In the genomic region with DNA sequence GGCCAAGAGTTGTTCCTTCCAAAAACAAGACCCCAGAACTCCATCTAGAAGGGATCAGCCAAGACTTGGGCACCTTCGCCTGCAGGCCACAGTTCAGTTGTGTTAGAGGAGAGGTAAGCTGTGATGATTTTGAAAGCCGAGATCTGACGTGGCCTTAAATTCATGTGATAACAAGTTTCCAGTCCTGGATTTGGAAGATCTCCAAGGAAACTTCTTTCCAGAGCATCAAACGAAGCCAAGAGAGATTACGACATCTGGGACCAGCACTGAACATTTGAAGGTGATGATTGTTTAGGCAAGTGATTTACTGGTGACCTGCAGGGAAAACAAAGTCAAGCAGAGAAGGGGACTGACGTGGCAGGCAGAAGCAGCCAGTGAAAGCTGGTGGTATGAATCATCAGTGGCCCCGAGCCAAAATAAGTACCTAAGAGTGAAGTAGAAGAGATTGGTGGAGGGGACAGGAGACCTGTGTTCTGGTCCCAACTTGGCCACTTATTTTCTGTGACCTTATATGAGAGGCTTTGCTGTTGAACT, we compare ENCODE assay signal across 8 cellular contexts.
DNase-seq lines count a peak whose midpoint lies in the region; FAIRE-seq and TF ChIP-seq lines count a peak whose summit lies in the region.

No MANE protein-coding gene starts in this region.

- no peaks in the 10 kb centered on the region for H3K36me3 Mint-ChIP-seq in activated T-cell treated with anti-CD3 and anti-CD28 coated beads, Interleukin-2, amount 50 U/mL, for 24 hours (ENCODE audit: low read depth)

- peaks cover 9% of the 10 kb centered on the region for H3K27me3 Mint-ChIP-seq in activated T-cell treated with anti-CD3 and anti-CD28 coated beads, Interleukin-2, amount 50 U/mL, for 24 hours

- no peaks in the 10 kb centered on the region for H4K20me1 ChIP-seq in keratinocyte (ENCODE audit: control insufficient read depth, extremely low read depth, insufficient read depth, low read length)

- H3K9me1 ChIP-seq in keratinocyte (ENCODE audit: control insufficient read depth, extremely low read depth, insufficient read depth, low read length): no peaks in the 10 kb centered on the region

- H3K79me2 ChIP-seq in keratinocyte (ENCODE audit: control insufficient read depth, insufficient read depth, low read length): no peaks in the 10 kb centered on the region

- no peak overlapping the region for H3K4me3 Mint-ChIP-seq in activated T-cell treated with anti-CD3 and anti-CD28 coated beads, Interleukin-2, amount 50 U/mL, for 24 hours

- H3K4me1 ChIP-seq in keratinocyte (ENCODE audit: control insufficient read depth, extremely low read depth, insufficient read depth, low read length): peaks cover 8% of the 10 kb centered on the region

- POLR2A ChIA-PET in HEK293T (lab: Yijun Ruan, JAX): interaction anchor here (0.6 kb wide), 1 partner anchor 955 kb away, joined by 3 read pairs; no protein-coding TSS in a partner anchor

- dilution Hi-C loops in keratinocyte (cut with MboI; ENCODE audit: extremely low pct_ligation_motif_present, low sequenced_read_pairs): no loop called here

- peaks cover 4% of the 10 kb centered on the region for H3K4me1 Mint-ChIP-seq in activated T-cell treated with anti-CD3 and anti-CD28 coated beads, Interleukin-2, amount 50 U/mL, for 24 hours (ENCODE audit: low read depth)

- no peaks in the 10 kb centered on the region for H3K9me3 ChIP-seq in keratinocyte (ENCODE audit: control insufficient read depth, low read depth, low read length)

- H3K36me3 ChIP-seq in keratinocyte (ENCODE audit: control insufficient read depth in 2 of 2, extremely low read depth in 1 of 2, insufficient read depth in 2 of 2, low read length in 2 of 2): no peaks in the 10 kb centered on the region

- peak; percentile 91 for FAIRE-seq in keratinocyte (lab: Jason Lieb, UNC)

- DNase-seq in GM04503 (ENCODE audit: low read depth) (peak; percentile 85), HEK293T (ENCODE audit: extremely low spot score) (peak; percentile 41), SHP77 treated with DMSO at 0.1 percent for 48 hours (lab: John Stamatoyannopoulos, UW) (peak; percentile 81), keratinocyte (ENCODE audit: low read depth, low spot score) (peak; percentile 91), NCI-H1930 (lab: John Stamatoyannopoulos, UW) (no peak), NCI-H510A treated with DMSO at 0.1 percent for 48 hours (lab: John Stamatoyannopoulos, UW) (no peak)
- DNase-seq in stimulated activated CD4-positive, alpha-beta T cell treated with anti-CD3 and anti-CD28 coated beads, Interleukin-4, amount 100 ng/mL, for 24 hours: no peak
- DNase-seq in activated T-cell treated with anti-CD3 and anti-CD28 coated beads, Interleukin-2, amount 50 U/mL, for 24 hours: no peak

- no peak overlapping the region for H2AFZ ChIP-seq in keratinocyte (ENCODE audit: control insufficient read depth, low read length)

- no peak overlapping the region for H3K4me3 ChIP-seq in keratinocyte (ENCODE audit: control insufficient read depth in 2 of 3, extremely low read depth in 1 of 3, insufficient read depth in 2 of 3, low read depth in 1 of 3, low read length in 3 of 3)

- H3K9me3 Mint-ChIP-seq in activated T-cell treated with anti-CD3 and anti-CD28 coated beads, Interleukin-2, amount 50 U/mL, for 24 hours: no peaks in the 10 kb centered on the region

- no peak for TF ChIP-seq CTCF in keratinocyte (optimal IDR thresholded peaks at IDR 0.05 in 1 of 3, IDR thresholded peaks at IDR 0.05 in 1 of 3, conservative IDR thresholded peaks at IDR 0.05 in 1 of 3; ENCODE audit: extremely low read depth in 1 of 3, insufficient read depth in 2 of 3, low read length in 3 of 3)

- CTCF ChIA-PET in HEK293T (lab: Yijun Ruan, JAX): no interaction called here

- H3K27ac ChIP-seq in keratinocyte (ENCODE audit: control insufficient read depth, insufficient read depth, low read length): no peak overlapping the region

- H3K27me3 ChIP-seq in keratinocyte (ENCODE audit: control insufficient read depth, extremely low read depth, insufficient read depth, low read length): peaks cover 6% of the 10 kb centered on the region

- H3K4me2 ChIP-seq in keratinocyte (ENCODE audit: control insufficient read depth, extremely low read depth, insufficient read depth, low read depth, low read length): no peak overlapping the region

- no peak overlapping the region for H3K27ac Mint-ChIP-seq in activated T-cell treated with anti-CD3 and anti-CD28 coated beads, Interleukin-2, amount 50 U/mL, for 24 hours

- H3K9ac ChIP-seq in keratinocyte (ENCODE audit: control insufficient read depth, extremely low read depth, insufficient read depth, low read length): no peak overlapping the region

TF ChIP-seq in HEK293T, 16 proteins besides CTCF, POLR2A, EP300 and RAD21:
- TF ChIP-seq CTBP1 (IDR thresholded peaks at IDR 0.05; ENCODE audit: borderline replicate concordance) (peak; percentile 39; the same call in 1 of the 2 replicates), ARNT (IDR thresholded peaks at IDR 0.05) (no peak), BHLHE40 (IDR thresholded peaks at IDR 0.05; ENCODE audit: borderline replicate concordance) (no peak)
- TF ChIP-seq, protein P1, sequence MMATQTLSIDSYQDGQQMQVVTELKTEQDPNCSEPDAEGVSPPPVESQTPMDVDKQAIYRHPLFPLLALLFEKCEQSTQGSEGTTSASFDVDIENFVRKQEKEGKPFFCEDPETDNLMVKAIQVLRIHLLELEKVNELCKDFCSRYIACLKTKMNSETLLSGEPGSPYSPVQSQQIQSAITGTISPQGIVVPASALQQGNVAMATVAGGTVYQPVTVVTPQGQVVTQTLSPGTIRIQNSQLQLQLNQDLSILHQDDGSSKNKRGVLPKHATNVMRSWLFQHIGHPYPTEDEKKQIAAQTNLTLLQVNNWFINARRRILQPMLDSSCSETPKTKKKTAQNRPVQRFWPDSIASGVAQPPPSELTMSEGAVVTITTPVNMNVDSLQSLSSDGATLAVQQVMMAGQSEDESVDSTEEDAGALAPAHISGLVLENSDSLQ (IDR thresholded peaks at IDR 0.05): peak; percentile 88

Comparison
In these comparisons a context has a peak if more than half of its experiments do, and no peak if none do; other contexts are left out.
1. DNase-seq: peak in GM04503 (single experiment), HEK293T (single experiment), SHP77 treated with DMSO at 0.1 percent for 48 hours (single experiment) and keratinocyte (single experiment); none in NCI-H1930 (0 of 2), NCI-H510A treated with DMSO at 0.1 percent for 48 hours (single experiment), stimulated activated CD4-positive, alpha-beta T cell treated with anti-CD3 and anti-CD28 coated beads, Interleukin-4, amount 100 ng/mL, for 24 hours (single experiment) and activated T-cell treated with anti-CD3 and anti-CD28 coated beads, Interleukin-2, amount 50 U/mL, for 24 hours (single experiment).